Comparison of ENCODE assay signal across 23 cellular contexts in genomic region chr1:63023182-63023581, GRCh38.
"Had no signal": no experiment of that assay in that cellular context is flagged by ENCODE, and none has a peak within 500 bp of the region (broad histone marks: within the 10 kb centered on the region; RNA-seq: fewer than 3 reads in every experiment).

No MANE protein-coding gene starts in this region.

- H3K4me3 ChIP-seq: colonic mucosa, gastrocnemius medialis, heart left ventricle, hepatocyte, left lung, neural progenitor cell, right atrium auricular region, thoracic aorta, tibial nerve, upper lobe of left lung had no signal

- H3K4me2 ChIP-seq: hepatocyte, neural progenitor cell had no signal

- DNase-seq: colonic mucosa; effector CD8-positive, alpha-beta T cell; endodermal cell; foreskin fibroblast; gastrocnemius medialis; heart left ventricle; kidney; left lung; mesenchymal stem cell; naive thymus-derived CD4-positive, alpha-beta T cell; stimulated activated CD4-positive, alpha-beta T cell treated with anti-CD3 and anti-CD28 coated beads, Interleukin-2, amount 100 ng/mL, for 24 hours; stimulated activated CD4-positive, alpha-beta T cell treated with anti-CD3 and anti-CD28 coated beads, Interleukin-4, amount 100 ng/mL, for 4 hours; stimulated activated naive CD8-positive, alpha-beta T cell treated with anti-CD3 and anti-CD28 coated beads, Interleukin-15, Interleukin-2, amounts not matched to agents 100 U/mL and 50 U/mL, for 24 hours; substantia nigra; upper lobe of left lung had no signal

- H2AFZ ChIP-seq: hepatocyte, neural progenitor cell, parathyroid adenoma had no signal

- H3K79me2 ChIP-seq: hepatocyte, parathyroid adenoma had no signal

- H3K36me3 ChIP-seq: colonic mucosa, gastrocnemius medialis, heart left ventricle, left lung, neural progenitor cell, right atrium auricular region, thoracic aorta, tibial nerve, upper lobe of left lung had no signal

- H3K27me3 ChIP-seq: colonic mucosa, gastrocnemius medialis, hepatocyte, left lung, neural progenitor cell, right atrium auricular region, tibial nerve, upper lobe of left lung had no signal

- FAIRE-seq: kidney, urothelium cell line had no signal

- H3K27ac ChIP-seq: colonic mucosa, epithelial cell of prostate, gastrocnemius medialis, heart left ventricle, hepatocyte, left lung, neural progenitor cell, parathyroid adenoma, right atrium auricular region, thoracic aorta, tibial nerve, upper lobe of left lung had no signal

- H3K4me1 ChIP-seq: colonic mucosa, gastrocnemius medialis, heart left ventricle, left lung, neural progenitor cell, parathyroid adenoma, right atrium auricular region, tibial nerve, upper lobe of left lung had no signal

- H3K9ac ChIP-seq: neural progenitor cell, parathyroid adenoma had no signal

- H3K9me3 ChIP-seq: colonic mucosa, gastrocnemius medialis, heart left ventricle, left lung, right atrium auricular region, thoracic aorta, tibial nerve, upper lobe of left lung had no signal
